Comparison of ENCODE assay signal across 8 cellular contexts in the genomic region with DNA sequence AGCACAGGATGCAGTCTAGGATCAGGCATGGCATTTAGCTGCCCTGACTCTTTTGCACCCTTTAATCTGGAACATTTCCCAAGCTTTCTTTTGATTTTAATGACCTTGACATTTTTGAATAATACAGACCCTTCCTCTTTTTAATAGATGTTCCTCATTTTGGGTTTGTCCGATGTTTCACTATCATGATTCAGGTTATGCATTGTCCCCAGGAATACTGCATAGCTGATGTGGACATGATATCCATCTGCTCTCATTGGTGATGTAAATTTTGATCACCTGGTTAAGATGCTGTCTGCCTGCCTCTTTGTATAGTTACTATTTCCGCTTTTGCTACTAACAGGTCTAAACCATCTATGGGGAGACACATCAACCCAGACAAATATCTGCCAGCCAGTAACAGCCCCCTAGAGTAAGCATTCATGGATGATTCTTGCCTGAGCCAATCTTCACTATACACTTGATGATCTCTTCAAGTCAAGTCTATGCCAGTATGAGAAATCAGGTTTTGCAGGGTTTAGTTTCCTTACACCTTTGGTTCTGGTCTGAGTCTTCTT. TPM values are rescaled to one million over a fixed set of nuclear protein-coding genes. Genes with fewer than 3 reads are reported as not detected.
DNase-seq lines count a peak whose midpoint lies in the region; ATAC-seq, FAIRE-seq and TF ChIP-seq lines count a peak whose summit lies in the region.

No MANE protein-coding gene starts in this region.

- TF ChIP-seq CTCF in astrocyte (IDR thresholded peaks at IDR 0.05; ENCODE audit: insufficient read depth, low read depth, low read length), result no peak
- no peak for TF ChIP-seq CTCF in nephron (IDR thresholded peaks at IDR 0.05; ENCODE audit: unreplicated experiment in 3 of 3)

- peaks cover 0 to 9% of the 10 kb centered on the region in 2 donors for H3K36me3 Mint-ChIP-seq in CD4-positive, alpha-beta memory T cell
- H3K36me3 Mint-ChIP-seq in astrocyte (ENCODE audit: low read depth, unreplicated experiment) (peaks cover 2% of the 10 kb centered on the region), nephron (ENCODE audit: low read depth) (no peaks in the 10 kb centered on the region)

- peak overlapping the region; percentile 95 to 98 (median 97) for H3K27ac Mint-ChIP-seq in CD4-positive, alpha-beta memory T cell
- H3K27ac Mint-ChIP-seq in astrocyte (ENCODE audit: unreplicated experiment), result no peak overlapping the region
- H3K27ac Mint-ChIP-seq in nephron, result peak overlapping the region; percentile 67 to 91 (median 87)

- no peaks in the 10 kb centered on the region for H3K27me3 ChIP-seq in CD4-positive, alpha-beta memory T cell (ENCODE audit: insufficient read depth, low read length)
- H3K27me3 ChIP-seq in astrocyte (ENCODE audit: insufficient read depth, low read length), result no peaks in the 10 kb centered on the region

- H3K4me1 ChIP-seq in CD4-positive, alpha-beta memory T cell (ENCODE audit: insufficient read depth, low read length), result peaks cover 32% of the 10 kb centered on the region
- peaks cover 9% of the 10 kb centered on the region for H3K4me1 ChIP-seq in astrocyte (ENCODE audit: insufficient read depth, low read length)

- H2AFZ ChIP-seq in astrocyte (ENCODE audit: low read depth, low read length), result peak overlapping the region; percentile 62

- H3K27ac ChIP-seq in CD4-positive, alpha-beta memory T cell (ENCODE audit: low read depth, low read length), result peak overlapping the region; percentile 63
- H3K27ac ChIP-seq in astrocyte (ENCODE audit: low read depth, low read length), result no peak overlapping the region

- CTCF ChIA-PET in CD4-positive, alpha-beta memory T cell (lab: Charles Lee; ENCODE audit: partially characterized antibody), result interaction anchor here (1.3 kb wide), 1 partner anchor 88 kb away, joined by 7 read pairs; no protein-coding TSS in a partner anchor

- POLR2A ChIA-PET in CD4-positive, alpha-beta memory T cell (lab: Charles Lee; ENCODE audit: partially characterized antibody), result interaction anchor here (1.0 to 1.9 kb wide), 5 partner anchors 23 to 813 kb away, joined by 3 to 19 read pairs (median 3); a partner anchor contains a TSS

- H3K9me3 ChIP-seq in CD4-positive, alpha-beta memory T cell (ENCODE audit: control insufficient read depth in 1 of 2, low read length in 2 of 2), result no peaks in the 10 kb centered on the region
- no peaks in the 10 kb centered on the region for H3K9me3 ChIP-seq in astrocyte (ENCODE audit: insufficient read depth, low read depth, low read length)

- no peak for FAIRE-seq in astrocyte (lab: Jason Lieb, UNC)

- H3K36me3 ChIP-seq in CD4-positive, alpha-beta memory T cell (ENCODE audit: insufficient read depth, low read length), result no peaks in the 10 kb centered on the region
- no peaks in the 10 kb centered on the region for H3K36me3 ChIP-seq in astrocyte (ENCODE audit: insufficient read depth, low read length)

- peaks cover 35% of the 10 kb centered on the region for H3K79me2 ChIP-seq in astrocyte (ENCODE audit: insufficient read depth, low read length)

- H3K4me3 ChIP-seq in CD4-positive, alpha-beta memory T cell (ENCODE audit: low read length in 2 of 2), result peak overlapping the region in 1 of 2 donors; percentile 85
- peak overlapping the region; percentile 82 for H3K4me3 ChIP-seq in astrocyte (ENCODE audit: insufficient read depth, low read depth, low read length)

- intact Hi-C loops in CD4-positive, alpha-beta memory T cell (cut with micrococcal nuclease), result loop anchor here (2.0 to 5.0 kb wide), 2 partner anchors 86 to 1560 kb away; no protein-coding TSS in a partner anchor

- peaks cover 24 to 44% (median 35%) of the 10 kb centered on the region in 4 donors for H3K4me1 Mint-ChIP-seq in CD4-positive, alpha-beta memory T cell
- peaks cover 15% of the 10 kb centered on the region for H3K4me1 Mint-ChIP-seq in astrocyte (ENCODE audit: low read depth, unreplicated experiment)
- peaks cover 26% of the 10 kb centered on the region for H3K4me1 Mint-ChIP-seq in nephron

- peaks cover 19% of the 10 kb centered on the region for H4K20me1 ChIP-seq in astrocyte (ENCODE audit: insufficient read depth, low read length)

- H3K9ac ChIP-seq in astrocyte (ENCODE audit: low read length), result no peak overlapping the region

- H3K4me3 Mint-ChIP-seq in CD4-positive, alpha-beta memory T cell, result peak overlapping the region; percentile 87 to 96 (median 92)
- H3K4me3 Mint-ChIP-seq in astrocyte (ENCODE audit: unreplicated experiment) (peak overlapping the region; percentile 89), nephron (peak overlapping the region; percentile 85 to 93 (median 89))

- peaks cover 0 to 2% (median 0%) of the 10 kb centered on the region in 8 donors for H3K9me3 Mint-ChIP-seq in CD4-positive, alpha-beta memory T cell
- no peaks in the 10 kb centered on the region for H3K9me3 Mint-ChIP-seq in astrocyte (ENCODE audit: unreplicated experiment)
- H3K9me3 Mint-ChIP-seq in nephron, result no peaks in the 10 kb centered on the region

- peak; percentile 35 to 63 (median 46) for DNase-seq in CD4-positive, alpha-beta memory T cell
- no peak for DNase-seq in astrocyte (ENCODE audit: low read depth)
- no peak for DNase-seq in NCI-H1092 (lab: John Stamatoyannopoulos, UW)
- no peak for DNase-seq in NCI-H774 (lab: John Stamatoyannopoulos, UW)
- DNase-seq in activated CD8-positive, alpha-beta memory T cell treated with anti-CD3 and anti-CD28 coated beads, Interleukin-2, amount 50 U/mL, for 48 hours, result no peak

- peak overlapping the region; percentile 98 for H3K4me2 ChIP-seq in astrocyte (ENCODE audit: low read length)

- H3K27me3 Mint-ChIP-seq in CD4-positive, alpha-beta memory T cell, result no peaks in the 10 kb centered on the region
- H3K27me3 Mint-ChIP-seq in astrocyte (ENCODE audit: low read depth, unreplicated experiment) (no peaks in the 10 kb centered on the region), nephron (ENCODE audit: low read depth) (no peaks in the 10 kb centered on the region)

- peak; percentile 20 for ATAC-seq in GM19397 (IDR thresholded peaks at IDR 0.05; ENCODE audit: unreplicated experiment)
- ATAC-seq in HG03439 (IDR thresholded peaks at IDR 0.05; ENCODE audit: unreplicated experiment), result peak; percentile 35

RNA-seq across cellular contexts. Expression of a gene that starts 50.6 kb away (rescaled TPM):
- 10 to 100 TPM; 27.4 to 29.1 TPM for total RNA-seq in CD4-positive, alpha-beta memory T cell
- polyA plus RNA-seq in CD4-positive, alpha-beta memory T cell, result 10 to 100 TPM in 1 of 2 donors, 1 to 10 TPM in 1; 6.3 to 11.0 TPM
- total RNA-seq in astrocyte, result 6.6 and 8.5 TPM in 2 replicates

Comparison
In these comparisons a context has a peak if more than half of its experiments do, and no peak if none do; other contexts are left out.
1. DNase-seq: peak in CD4-positive, alpha-beta memory T cell (5 of 5); none in astrocyte (single experiment), NCI-H1092 (single experiment), NCI-H774 (single experiment) and activated CD8-positive, alpha-beta memory T cell treated with anti-CD3 and anti-CD28 coated beads, Interleukin-2, amount 50 U/mL, for 48 hours (single experiment).
2. Peak in every context shown above with its lines, with median percentiles within 50 percentile points of each other: H3K4me3 Mint-ChIP-seq.